17 cellular contexts compared by ENCODE assay signal in genomic region chr6:3540253-3540820, GRCh38.
DNase-seq lines count a peak whose midpoint lies in the region; ATAC-seq and TF ChIP-seq lines count a peak whose summit lies in the region.
"Had no signal": no experiment of that assay in that cellular context is flagged by ENCODE, and none has a peak within 500 bp of the region (broad histone marks: within the 10 kb centered on the region; RNA-seq: fewer than 3 reads in every experiment).

No MANE protein-coding gene starts in this region.

- no peak overlapping the region for H3K4me3 Mint-ChIP-seq in endothelial cell (ENCODE audit: unreplicated experiment)
- no peak overlapping the region for H3K4me3 Mint-ChIP-seq in osteocyte (ENCODE audit: unreplicated experiment)
- H3K4me3 Mint-ChIP-seq: H9, HFFc6 had no signal

- H3K36me3 Mint-ChIP-seq in endothelial cell (ENCODE audit: low read depth, unreplicated experiment) (no peaks in the 10 kb centered on the region), osteocyte (ENCODE audit: unreplicated experiment) (no peaks in the 10 kb centered on the region)

- TF ChIP-seq CTCF in endothelial cell (IDR thresholded peaks at IDR 0.05; ENCODE audit: unreplicated experiment) (no peak), osteocyte (IDR thresholded peaks at IDR 0.05) (no peak)

- H3K9me3 Mint-ChIP-seq in endothelial cell (ENCODE audit: unreplicated experiment) (no peaks in the 10 kb centered on the region), osteocyte (ENCODE audit: unreplicated experiment) (no peaks in the 10 kb centered on the region)
- H3K9me3 Mint-ChIP-seq: H9, HFFc6 had no signal

- ATAC-seq in HG02571 (IDR thresholded peaks at IDR 0.05; ENCODE audit: unreplicated experiment): no peak
- ATAC-seq in GM19397 (IDR thresholded peaks at IDR 0.05; ENCODE audit: unreplicated experiment): no peak
- ATAC-seq: Panc1 had no signal

- peaks cover 43% of the 10 kb centered on the region for H3K4me1 Mint-ChIP-seq in endothelial cell (ENCODE audit: unreplicated experiment)
- H3K4me1 Mint-ChIP-seq in osteocyte (ENCODE audit: unreplicated experiment): no peaks in the 10 kb centered on the region
- H3K4me1 Mint-ChIP-seq: H9 had no signal

- DNase-seq in DMS53 (lab: John Stamatoyannopoulos, UW): peak; percentile 8
- DNase-seq in DMS53 treated with DMSO at 0.1 percent for 48 hours (lab: John Stamatoyannopoulos, UW; ENCODE audit: unreplicated experiment): no peak
- peak; percentile 6 for DNase-seq in AG20443 (ENCODE audit: low spot score)
- DNase-seq in endothelial cell (ENCODE audit: low spot score): no peak
- DNase-seq in osteocyte (ENCODE audit: extremely low spot score, unreplicated experiment): peak; percentile 77
- no peak for DNase-seq in activated naive CD4-positive, alpha-beta T cell (lab: John Stamatoyannopoulos, UW)
- DNase-seq: ACHN, DMS79 treated with DMSO at 0.1 percent for 48 hours, H9, HFFc6, Kasumi-1, NCI-H1694 treated with DMSO at 0.1 percent for 48 hours, NCI-H2227 treated with DMSO at 0.1 percent for 48 hours, NCI-H510A had no signal

- H3K27ac Mint-ChIP-seq in endothelial cell (ENCODE audit: unreplicated experiment) (peak overlapping the region; percentile 26), osteocyte (ENCODE audit: unreplicated experiment) (no peak overlapping the region)
- H3K27ac Mint-ChIP-seq: HFFc6 had no signal

- H3K27me3 Mint-ChIP-seq in endothelial cell (ENCODE audit: unreplicated experiment): peaks cover 2% of the 10 kb centered on the region
- H3K27me3 Mint-ChIP-seq in osteocyte (ENCODE audit: unreplicated experiment): no peaks in the 10 kb centered on the region

Comparison
In these comparisons a context has a peak if more than half of its experiments do, and no peak if none do; other contexts are left out.
1. DNase-seq: peak in DMS53 (single experiment), AG20443 (single experiment) and osteocyte (single experiment); none in DMS53 treated with DMSO at 0.1 percent for 48 hours (single experiment), endothelial cell (single experiment) and activated naive CD4-positive, alpha-beta T cell (0 of 4).